Comparison of ENCODE assay signal across 20 cellular contexts in the genomic region with DNA sequence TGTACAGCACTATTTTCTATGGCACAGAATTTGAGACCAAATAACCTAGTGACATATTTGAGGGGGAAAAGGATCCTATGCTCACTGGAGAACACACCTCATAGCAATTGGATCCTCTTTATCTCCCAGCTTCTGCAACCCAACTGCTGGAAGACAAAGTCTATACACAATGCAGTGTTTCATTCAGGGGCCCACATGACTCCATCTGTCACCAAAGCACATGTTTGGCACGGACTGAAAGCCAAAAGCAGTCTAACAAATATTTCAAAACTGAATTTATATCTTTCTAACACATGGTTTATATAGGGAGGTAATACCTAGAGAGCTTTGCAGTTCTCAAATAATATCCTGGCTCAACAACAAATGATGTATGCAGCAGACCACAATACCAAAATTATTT. TPM values are rescaled to one million over a fixed set of nuclear protein-coding genes. Genes with fewer than 3 reads are reported as not detected.
DNase-seq lines count a peak whose midpoint lies in the region; ATAC-seq and TF ChIP-seq lines count a peak whose summit lies in the region.
"Had no signal": no experiment of that assay in that cellular context is flagged by ENCODE, and none has a peak within 500 bp of the region (broad histone marks: within the 10 kb centered on the region; RNA-seq: fewer than 3 reads in every experiment).

No MANE protein-coding gene starts in this region.

- no peak overlapping the region for H3K18ac ChIP-seq in neuronal stem cell (ENCODE audit: low read length)

- no peaks in the 10 kb centered on the region for H3K79me1 ChIP-seq in neuronal stem cell (ENCODE audit: low read depth, low read length)

- in situ Hi-C loops in HAP-1 (cut with MboI; ENCODE audit: low sequenced_read_pairs), result no loop called here

- no peak overlapping the region for H3K4me2 ChIP-seq in neuronal stem cell (ENCODE audit: insufficient read depth, low read length, poor library complexity, severe bottlenecking)

- no CpG with 5 or more reads among the region's 1 CpG for WGBS in neuronal stem cell (ENCODE audit: extremely low coverage in 2 of 2, insufficient read length in 2 of 2, insufficient replicate concordance in 1 of 2), 2 donors

- no peak overlapping the region for H2AK5ac ChIP-seq in neuronal stem cell (ENCODE audit: low read depth, low read length)

- H3K27ac ChIP-seq in SJCRH30 (peak overlapping the region; percentile 92), dorsolateral prefrontal cortex (peak overlapping the region in 31 of 59 donors; percentile 1 to 71 (median 27)), neuronal stem cell (replicated peaks; ENCODE audit: low read length) (no peak overlapping the region)
- H3K27ac ChIP-seq: HL-60, SJSA1 had no signal

- H3K4me1 ChIP-seq in SJCRH30 (peaks cover 40% of the 10 kb centered on the region), neuronal stem cell (ENCODE audit: control insufficient read depth in 2 of 2, insufficient read depth in 1 of 2, low read depth in 1 of 2, low read length in 2 of 2) (peaks cover 0 to 4% of the 10 kb centered on the region in 2 donors), HAP-1 (no peaks in the 10 kb centered on the region)

- H3K9ac ChIP-seq in neuronal stem cell (ENCODE audit: low read depth, low read length, poor library complexity), result no peak overlapping the region

- no peak overlapping the region for H3K23ac ChIP-seq in neuronal stem cell (ENCODE audit: low read depth, low read length, poor library complexity)

- H2BK12ac ChIP-seq in neuronal stem cell (ENCODE audit: low read length), result no peak overlapping the region

- no peak overlapping the region for H3K4ac ChIP-seq in neuronal stem cell (ENCODE audit: low read length)

- H3K4me3 ChIP-seq in SJCRH30 (no peak overlapping the region), dorsolateral prefrontal cortex (no peak overlapping the region), neuronal stem cell (ENCODE audit: low read length in 2 of 2) (no peak overlapping the region), HAP-1 (no peak overlapping the region)
- H3K4me3 ChIP-seq: GM12878, SJSA1 had no signal

- TF ChIP-seq CTCF in dorsolateral prefrontal cortex (IDR thresholded peaks at IDR 0.05 in 54 of 56, conservative IDR thresholded peaks at IDR 0.05 in 2 of 56; ENCODE audit: low read depth in 1 of 56, partially characterized antibody in 56 of 56), result no peak

- H2BK15ac ChIP-seq in neuronal stem cell (ENCODE audit: low read length), result no peak overlapping the region

- H2BK5ac ChIP-seq in neuronal stem cell (ENCODE audit: low read length), result no peak overlapping the region

- intact Hi-C loops in dorsolateral prefrontal cortex (cut with DNase I), result no loop called here

- H3K36me3 ChIP-seq in SJCRH30 (no peaks in the 10 kb centered on the region), neuronal stem cell (replicated peaks in 1 of 2; ENCODE audit: control insufficient read depth in 2 of 2, insufficient read depth in 2 of 2, low read length in 2 of 2) (no peaks in the 10 kb centered on the region), HAP-1 (replicated peaks) (no peaks in the 10 kb centered on the region)
- H3K36me3 ChIP-seq: SJSA1 had no signal

- no peaks in the 10 kb centered on the region for H3K27me3 ChIP-seq in SJCRH30
- no peaks in the 10 kb centered on the region for H3K27me3 ChIP-seq in dorsolateral prefrontal cortex
- H3K27me3 ChIP-seq in neuronal stem cell (ENCODE audit: control insufficient read depth in 3 of 3, insufficient read depth in 3 of 3, low read depth in 1 of 3, low read length in 3 of 3), result no peaks in the 10 kb centered on the region
- no peaks in the 10 kb centered on the region; the same call in 1 of the 2 replicates for H3K27me3 ChIP-seq in HAP-1 (ENCODE audit: low read depth)
- H3K27me3 ChIP-seq: SJSA1 had no signal

- no peak overlapping the region for H3K14ac ChIP-seq in neuronal stem cell (ENCODE audit: low read length)

- H3K9me3 ChIP-seq in SJCRH30 (replicated peaks), result no peaks in the 10 kb centered on the region
- peaks cover 0 to 2% of the 10 kb centered on the region in 2 donors for H3K9me3 ChIP-seq in neuronal stem cell (replicated peaks in 1 of 2; ENCODE audit: control insufficient read depth in 2 of 2, insufficient read depth in 1 of 2, low read depth in 1 of 2, low read length in 2 of 2)
- H3K9me3 ChIP-seq in HAP-1, result no peaks in the 10 kb centered on the region; the same call in 1 of the 2 replicates
- H3K9me3 ChIP-seq: SJSA1 had no signal

- no peak overlapping the region for H4K91ac ChIP-seq in neuronal stem cell (ENCODE audit: low read depth, low read length, poor library complexity)

- H2AFZ ChIP-seq in neuronal stem cell (ENCODE audit: low read length), result no peak overlapping the region

- no peak overlapping the region for H2BK120ac ChIP-seq in neuronal stem cell (ENCODE audit: low read depth, low read length)

- no peak overlapping the region for H4K8ac ChIP-seq in neuronal stem cell (ENCODE audit: low read depth, low read length)

- no peak for ATAC-seq in HG02623 (IDR thresholded peaks at IDR 0.05; ENCODE audit: unreplicated experiment)
- ATAC-seq: CD8-positive, alpha-beta T cell; GM12878 had no signal

- DNase-seq in SJCRH30 (peak in 1 of 2 experiments; percentile 64), dorsolateral prefrontal cortex (peak in 3 of 10 donors; percentile 10 to 56 (median 50)), inferior parietal cortex (ENCODE audit: extremely low spot score) (peak; percentile 47), putamen (ENCODE audit: low spot score) (peak; percentile 59), neuronal stem cell (ENCODE audit: low spot score) (no peak), HAP-1 (ENCODE audit: low spot score in 2 of 2) (no peak)
- DNase-seq: CD8-positive, alpha-beta T cell; DND-41; HCEC 1CT; KBM-7; NCI-H1092; NCI-H1436; NCI-H2029; NCI-H345; NCI-H82 had no signal

RNA-seq across cellular contexts. Expression of gene ADAM12, which starts 39.2 kb away (rescaled TPM):
- total RNA-seq in SJCRH30 (2014; rRNA removed; shearing (Covaris generic)), result 0.26 and 0.33 TPM in 2 replicates
- total RNA-seq in dorsolateral prefrontal cortex, result 10 to 100 TPM in 8 of 120 experiments, 1 to 10 TPM in 111, under 1 TPM in 1; 0.52 to 13.5 (median 4.6) TPM
- 0.52 TPM for polyA plus RNA-seq in neuronal stem cell (2013, experiment 1 of 2)
- 0.62 TPM for polyA plus RNA-seq in neuronal stem cell (2013, experiment 2 of 2)
- total RNA-seq: HT-29 had no signal

Comparison
In these comparisons a context has a peak if more than half of its experiments do, and no peak if none do; other contexts are left out.
1. DNase-seq: peak in inferior parietal cortex (single experiment) and putamen (single experiment); none in neuronal stem cell (single experiment) and HAP-1 (0 of 2).